Comparison of ENCODE assay signal across 15 cellular contexts in genomic region chr3:68931406-68932149, GRCh38. TPM values are rescaled to one million over a fixed set of nuclear protein-coding genes. Genes with fewer than 3 reads are reported as not detected.
A peak's percentile ranks its signal among the peaks of the same experiment; 100 is the strongest.
DNase-seq lines count a peak whose midpoint lies in the region; FAIRE-seq and TF ChIP-seq lines count a peak whose summit lies in the region.
"Had no signal": no experiment of that assay in that cellular context is flagged by ENCODE, and none has a peak within 500 bp of the region (broad histone marks: within the 10 kb centered on the region; RNA-seq: fewer than 3 reads in every experiment).

No MANE protein-coding gene starts in this region.

- no peaks in the 10 kb centered on the region for H3K9me3 ChIP-seq in astrocyte (ENCODE audit: insufficient read depth, low read depth, low read length)

- H3K27me3 Mint-ChIP-seq in astrocyte (ENCODE audit: low read depth, unreplicated experiment) = peaks cover 56% of the 10 kb centered on the region

- no peaks in the 10 kb centered on the region for H3K4me1 Mint-ChIP-seq in astrocyte (ENCODE audit: low read depth, unreplicated experiment)

- no peak overlapping the region for H3K27ac Mint-ChIP-seq in astrocyte (ENCODE audit: unreplicated experiment)
- H3K27ac Mint-ChIP-seq: activated B cell treated with CpG ODN at 0.5 μM for 24 hours; activated naive CD4-positive, alpha-beta T cell treated with anti-CD3 and anti-CD28 coated beads, Interleukin-2, amount 50 U/mL, for 24 hours had no signal

- no peak for TF ChIP-seq CTCF in astrocyte (IDR thresholded peaks at IDR 0.05; ENCODE audit: insufficient read depth, low read depth, low read length)

- no peaks in the 10 kb centered on the region for H3K9me3 Mint-ChIP-seq in astrocyte (ENCODE audit: unreplicated experiment)
- H3K9me3 Mint-ChIP-seq: activated B cell treated with CpG ODN at 0.5 μM for 24 hours; activated naive CD4-positive, alpha-beta T cell treated with anti-CD3 and anti-CD28 coated beads, Interleukin-2, amount 50 U/mL, for 24 hours had no signal

- FAIRE-seq in astrocyte (lab: Jason Lieb, UNC) = no peak

- H2AFZ ChIP-seq in astrocyte (ENCODE audit: low read depth, low read length) = no peak overlapping the region

- H3K9ac ChIP-seq in astrocyte (ENCODE audit: low read length) = no peak overlapping the region

- H3K4me2 ChIP-seq in astrocyte (ENCODE audit: low read length) = peak overlapping the region; percentile 72

- H4K20me1 ChIP-seq in astrocyte (ENCODE audit: insufficient read depth, low read length) = no peaks in the 10 kb centered on the region

- no peaks in the 10 kb centered on the region for H3K79me2 ChIP-seq in astrocyte (ENCODE audit: insufficient read depth, low read length)

- no peak overlapping the region for H3K27ac ChIP-seq in astrocyte (ENCODE audit: low read depth, low read length)
- peak overlapping the region; percentile 71 for H3K27ac ChIP-seq in substantia nigra (ENCODE audit: low read depth, low read length, poor library complexity, severe bottlenecking)

- H3K36me3 Mint-ChIP-seq in astrocyte (ENCODE audit: low read depth, unreplicated experiment) = no peaks in the 10 kb centered on the region
- H3K36me3 Mint-ChIP-seq: activated naive CD4-positive, alpha-beta T cell treated with anti-CD3 and anti-CD28 coated beads, Interleukin-2, amount 50 U/mL, for 24 hours had no signal

- DNase-seq in activated CD8-positive, alpha-beta memory T cell treated with anti-CD3 and anti-CD28 coated beads, Interleukin-2, amount 50 U/mL, for 48 hours = peak; percentile 52
- no peak for DNase-seq in activated CD8-positive, alpha-beta memory T cell treated with anti-CD3 and anti-CD28 coated beads, Interleukin-2, amount 50 U/mL, for 4 hours
- DNase-seq in astrocyte (ENCODE audit: low read depth) (no peak), medulla oblongata (ENCODE audit: extremely low spot score) (peak; percentile 9), substantia nigra (lab: John Stamatoyannopoulos, UW) (peak in 13 of 49 donors; percentile 5 to 52 (median 19)), occipital lobe (lab: John Stamatoyannopoulos, UW) (no peak), HK-2 (ENCODE audit: unreplicated experiment) (no peak)
- no peak for DNase-seq in activated naive CD4-positive, alpha-beta T cell treated with anti-CD3 and anti-CD28 coated beads, Interleukin-2, amount 50 U/mL, for 16 hours
- DNase-seq: activated B cell treated with CpG ODN at 0.5 μM for 24 hours, foreskin melanocyte, MV-4-11 had no signal

- H3K27me3 ChIP-seq in astrocyte (ENCODE audit: insufficient read depth, low read length) = peaks cover 53% of the 10 kb centered on the region

- H3K36me3 ChIP-seq in astrocyte (ENCODE audit: insufficient read depth, low read length) = no peaks in the 10 kb centered on the region

- no peak overlapping the region for H3K4me3 ChIP-seq in astrocyte (ENCODE audit: insufficient read depth, low read depth, low read length)

- peak overlapping the region; percentile 50 for H3K4me3 Mint-ChIP-seq in astrocyte (ENCODE audit: unreplicated experiment)
- H3K4me3 Mint-ChIP-seq: activated B cell treated with CpG ODN at 0.5 μM for 24 hours; activated naive CD4-positive, alpha-beta T cell treated with anti-CD3 and anti-CD28 coated beads, Interleukin-2, amount 50 U/mL, for 24 hours had no signal

- no peaks in the 10 kb centered on the region for H3K4me1 ChIP-seq in astrocyte (ENCODE audit: insufficient read depth, low read length)

RNA-seq across cellular contexts. Expression of gene TAFA4, which starts 0.8 kb away (rescaled TPM):
- total RNA-seq in astrocyte = not detected in 2 replicates
- 0.31 TPM for total RNA-seq in occipital lobe
- total RNA-seq: activated B cell treated with CpG ODN at 0.5 μM for 24 hours, lower leg skin, pulmonary artery endothelial cell, SK-MEL-5 had no signal

Comparison
In these comparisons a context has a peak if more than half of its experiments do, and no peak if none do; other contexts are left out.
1. DNase-seq: peak in activated CD8-positive, alpha-beta memory T cell treated with anti-CD3 and anti-CD28 coated beads, Interleukin-2, amount 50 U/mL, for 48 hours (single experiment) and medulla oblongata (single experiment); none in activated CD8-positive, alpha-beta memory T cell treated with anti-CD3 and anti-CD28 coated beads, Interleukin-2, amount 50 U/mL, for 4 hours (single experiment), astrocyte (single experiment), activated naive CD4-positive, alpha-beta T cell treated with anti-CD3 and anti-CD28 coated beads, Interleukin-2, amount 50 U/mL, for 16 hours (single experiment), occipital lobe (single experiment) and HK-2 (single experiment).